ENCODE assay signal across 9 cellular contexts in genomic region chr19:14381689-14382474, GRCh38. TPM values are rescaled to one million over a fixed set of nuclear protein-coding genes. Genes with fewer than 3 reads are reported as not detected.
DNase-seq lines count a peak whose midpoint lies in the region; ATAC-seq, FAIRE-seq and TF ChIP-seq lines count a peak whose summit lies in the region.
"Had no signal": no experiment of that assay in that cellular context is flagged by ENCODE, and none has a peak within 500 bp of the region (broad histone marks: within the 10 kb centered on the region; RNA-seq: fewer than 3 reads in every experiment).

No MANE protein-coding gene starts in this region.

- no peaks in the 10 kb centered on the region for H3K79me1 ChIP-seq in H9 (ENCODE audit: insufficient read depth, low read depth, low read length, poor library complexity, severe bottlenecking)

- H3K9me3 ChIP-seq in H9 (ENCODE audit: control insufficient read depth, low read depth, low read length) (no peaks in the 10 kb centered on the region), astrocyte (ENCODE audit: insufficient read depth, low read depth, low read length) (no peaks in the 10 kb centered on the region)

- H2AK5ac ChIP-seq in H9 (ENCODE audit: insufficient read length, low read length) = no peak overlapping the region

- H3K4ac ChIP-seq in H9 (ENCODE audit: low read depth, low read length) = no peak overlapping the region

- H3K4me2 ChIP-seq in H9 (ENCODE audit: insufficient read depth, insufficient read length, low read length) = peak overlapping the region; percentile 18
- peak overlapping the region; percentile 87 for H3K4me2 ChIP-seq in astrocyte (ENCODE audit: low read length)

- H3K4me1 ChIP-seq in H9 (ENCODE audit: insufficient read depth, low read length) = peaks cover 2% of the 10 kb centered on the region; the same call in 1 of the 2 replicates
- H3K4me1 ChIP-seq in astrocyte (ENCODE audit: insufficient read depth, low read length) = peaks cover 26% of the 10 kb centered on the region

- H3K27me3 ChIP-seq in H9 (ENCODE audit: insufficient read depth, low read length) (no peaks in the 10 kb centered on the region), astrocyte (ENCODE audit: insufficient read depth, low read length) (no peaks in the 10 kb centered on the region)

- no peak overlapping the region for H2BK120ac ChIP-seq in H9 (ENCODE audit: low read depth, low read length, poor library complexity, severe bottlenecking)

- H4K91ac ChIP-seq in H9 (ENCODE audit: insufficient read length, low read depth, low read length) = no peak overlapping the region

- WGBS in H9 (ENCODE audit: extremely low coverage, insufficient read length, low lambda C conversion rate) = no CpG with 5 or more reads among the region's 18 CpGs

- H3K9me3 Mint-ChIP-seq in H9 = no peaks in the 10 kb centered on the region
- H3K9me3 Mint-ChIP-seq in astrocyte (ENCODE audit: unreplicated experiment) = no peaks in the 10 kb centered on the region

- H3K36me3 Mint-ChIP-seq in H9 (ENCODE audit: insufficient read depth in 1 of 3, low read depth in 3 of 3) = no peaks in the 10 kb centered on the region
- H3K36me3 Mint-ChIP-seq in astrocyte (ENCODE audit: low read depth, unreplicated experiment) = no peaks in the 10 kb centered on the region

- H4K20me1 ChIP-seq in H9 (ENCODE audit: control insufficient read depth, insufficient read depth, insufficient read length) = no peaks in the 10 kb centered on the region
- no peaks in the 10 kb centered on the region for H4K20me1 ChIP-seq in astrocyte (ENCODE audit: insufficient read depth, low read length)

- no peaks in the 10 kb centered on the region for H3K79me2 ChIP-seq in H9 (ENCODE audit: insufficient read depth, low read length)
- peaks cover 12% of the 10 kb centered on the region for H3K79me2 ChIP-seq in astrocyte (ENCODE audit: insufficient read depth, low read length)

- peak overlapping the region; percentile 55 for H3K4me3 ChIP-seq in astrocyte (ENCODE audit: insufficient read depth, low read depth, low read length)

- H3K23me2 ChIP-seq in H9 (ENCODE audit: insufficient read length, low read depth, low read length, poor library complexity, severe bottlenecking) = no peaks in the 10 kb centered on the region

- H2BK12ac ChIP-seq in H9 (ENCODE audit: insufficient read length, low read depth, low read length) = no peak overlapping the region

- no peak overlapping the region for H2BK15ac ChIP-seq in H9 (ENCODE audit: low read depth, low read length)

- no peak overlapping the region; a peak in 1 of 5 replicates for H3K4me3 Mint-ChIP-seq in H9
- peak overlapping the region; percentile 20 for H3K4me3 Mint-ChIP-seq in astrocyte (ENCODE audit: unreplicated experiment)

- no peak overlapping the region for H2BK5ac ChIP-seq in H9 (ENCODE audit: insufficient read length, low read length)

- no peak overlapping the region for H3K14ac ChIP-seq in H9 (ENCODE audit: insufficient read depth, low read length)

- H3K56ac ChIP-seq in H9 (ENCODE audit: insufficient read length, low read depth, low read length) = no peak overlapping the region

- no peak for TF ChIP-seq CTCF in H9 (conservative IDR thresholded peaks at IDR 0.05)
- TF ChIP-seq CTCF in astrocyte (IDR thresholded peaks at IDR 0.05; ENCODE audit: insufficient read depth, low read depth, low read length) = no peak

- no peak for DNase-seq in H9
- peak; percentile 46 for DNase-seq in SW480 (ENCODE audit: low spot score)
- no peak for DNase-seq in astrocyte (ENCODE audit: low read depth)
- DNase-seq in kidney tubule cell (ENCODE audit: low spot score) = peak; percentile 48
- DNase-seq in stimulated activated CD8-positive, alpha-beta memory T cell treated with anti-CD3 and anti-CD28 coated beads, Interleukin-7, amount 100 ng/mL, for 4 hours (ENCODE audit: low read depth in 2 of 2) = peak; percentile 53 to 59
- no peak for DNase-seq in DMS153 treated with DMSO at 0.1 percent for 48 hours (lab: John Stamatoyannopoulos, UW; ENCODE audit: unreplicated experiment)
- no peak for DNase-seq in HK-2 (ENCODE audit: unreplicated experiment)

- H3K18ac ChIP-seq in H9 (ENCODE audit: insufficient read length, low read depth, low read length) = peak overlapping the region; percentile 14

- ATAC-seq in HG02678 (IDR thresholded peaks at IDR 0.05; ENCODE audit: unreplicated experiment) = no peak

- H2AFZ ChIP-seq in H9 (ENCODE audit: low read length) = no peak overlapping the region
- peak overlapping the region; percentile 65 for H2AFZ ChIP-seq in astrocyte (ENCODE audit: low read depth, low read length)

- H3K27ac ChIP-seq in H9 (ENCODE audit: insufficient read length, low read depth, low read length) (no peak overlapping the region), astrocyte (ENCODE audit: low read depth, low read length) (no peak overlapping the region)

- H3K4me1 Mint-ChIP-seq in H9 (peaks cover 12 to 31% of the 10 kb centered on the region in 2 experiments), astrocyte (ENCODE audit: low read depth, unreplicated experiment) (peaks cover 13% of the 10 kb centered on the region)

- no peak overlapping the region for H4K8ac ChIP-seq in H9 (replicated peaks; ENCODE audit: insufficient read length, low read depth, low read length)

- no peak overlapping the region for H3K9ac ChIP-seq in H9 (ENCODE audit: extremely low read depth, insufficient read length, low read length)
- H3K9ac ChIP-seq in astrocyte (ENCODE audit: low read length) = peak overlapping the region; percentile 69

- H4K5ac ChIP-seq in H9 (ENCODE audit: insufficient read length, low read depth, low read length) = no peak overlapping the region

- no peak overlapping the region for H3K23ac ChIP-seq in H9 (ENCODE audit: insufficient read length, low read depth, low read length)

- no peak overlapping the region for H3T11ph ChIP-seq in H9 (ENCODE audit: low read length)

- H3K27me3 Mint-ChIP-seq in H9 (ENCODE audit: low read depth) (no peaks in the 10 kb centered on the region), astrocyte (ENCODE audit: low read depth, unreplicated experiment) (no peaks in the 10 kb centered on the region)

- no peaks in the 10 kb centered on the region for H3K36me3 ChIP-seq in astrocyte (ENCODE audit: insufficient read depth, low read length)

- FAIRE-seq in astrocyte (lab: Jason Lieb, UNC) = no peak
- FAIRE-seq: endometrium had no signal

- H3K27ac Mint-ChIP-seq in H9 (no peak overlapping the region), astrocyte (ENCODE audit: unreplicated experiment) (no peak overlapping the region)

- H2BK20ac ChIP-seq in H9 (ENCODE audit: low read depth, low read length, poor library complexity, severe bottlenecking) = no peak overlapping the region

RNA-seq across cellular contexts. Expression of gene ADGRE5, which starts 0.6 kb away (rescaled TPM):
- total RNA-seq in H9 (2021) (0.96 and 0.97 TPM in 2 replicates), astrocyte (8.2 and 9.2 TPM in 2 replicates)

RNA-seq across cellular contexts. Expression of gene DDX39A, which starts 37.3 kb away (rescaled TPM):
- total RNA-seq in H9 (2021) (137 and 145 TPM in 2 replicates), astrocyte (44.2 and 54.9 TPM in 2 replicates)

RNA-seq across cellular contexts. Expression of gene PKN1, which starts 51.2 kb away (rescaled TPM):
- total RNA-seq in H9 (2021) (149 and 159 TPM in 2 replicates), astrocyte (59.2 and 68.3 TPM in 2 replicates)

Comparison
In these comparisons a context has a peak if more than half of its experiments do, and no peak if none do; other contexts are left out.
1. DNase-seq: peak in SW480 (single experiment), kidney tubule cell (single experiment) and stimulated activated CD8-positive, alpha-beta memory T cell treated with anti-CD3 and anti-CD28 coated beads, Interleukin-7, amount 100 ng/mL, for 4 hours (2 of 2); none in H9 (single experiment), astrocyte (single experiment), DMS153 treated with DMSO at 0.1 percent for 48 hours (single experiment) and HK-2 (single experiment).